Comparison of ENCODE assay signal across 36 cellular contexts in genomic region chr4:28391877-28392276, GRCh38.
A peak's percentile ranks its signal among the peaks of the same experiment; 100 is the strongest.
DNase-seq lines count a peak whose midpoint lies in the region; ATAC-seq, FAIRE-seq and TF ChIP-seq lines count a peak whose summit lies in the region.
"Had no signal": no experiment of that assay in that cellular context is flagged by ENCODE, and none has a peak within 500 bp of the region (broad histone marks: within the 10 kb centered on the region; RNA-seq: fewer than 3 reads in every experiment).

No MANE protein-coding gene starts in this region.

- H3K27ac ChIP-seq in astrocyte (ENCODE audit: low read depth, low read length) = no peak overlapping the region
- H3K27ac ChIP-seq: esophagus squamous epithelium, hepatocyte, neural progenitor cell, SJCRH30, spleen had no signal

- no peak for TF ChIP-seq CTCF in astrocyte (IDR thresholded peaks at IDR 0.05; ENCODE audit: insufficient read depth, low read depth, low read length)

- H3K4me3 ChIP-seq in astrocyte (ENCODE audit: insufficient read depth, low read depth, low read length) = no peak overlapping the region
- H3K4me3 ChIP-seq: esophagus squamous epithelium, HAP-1, hepatocyte, lung, neural progenitor cell, SJCRH30, spleen had no signal

- H3K79me2 ChIP-seq in astrocyte (ENCODE audit: insufficient read depth, low read length) = no peaks in the 10 kb centered on the region
- H3K79me2 ChIP-seq: hepatocyte had no signal

- H3K4me1 ChIP-seq in astrocyte (ENCODE audit: insufficient read depth, low read length) = no peaks in the 10 kb centered on the region
- H3K4me1 ChIP-seq: esophagus squamous epithelium, HAP-1, neural progenitor cell, SJCRH30, spleen had no signal

- peaks cover 9% of the 10 kb centered on the region for H3K4me1 Mint-ChIP-seq in astrocyte (ENCODE audit: low read depth, unreplicated experiment)
- H3K4me1 Mint-ChIP-seq: B cell; CD4-positive, alpha-beta memory T cell; neural progenitor cell had no signal

- peak; percentile 5 for FAIRE-seq in astrocyte (lab: Jason Lieb, UNC)
- FAIRE-seq: A204.1, D721Med, endometrium, frontal cortex, GM12892, urothelium cell line had no signal

- peak overlapping the region; percentile 81 for H3K27ac Mint-ChIP-seq in astrocyte (ENCODE audit: unreplicated experiment)
- H3K27ac Mint-ChIP-seq: B cell; CD4-positive, alpha-beta memory T cell; neural progenitor cell had no signal

- no peaks in the 10 kb centered on the region for H3K36me3 Mint-ChIP-seq in astrocyte (ENCODE audit: low read depth, unreplicated experiment)
- H3K36me3 Mint-ChIP-seq: CD4-positive, alpha-beta memory T cell; neural progenitor cell had no signal

- no peaks in the 10 kb centered on the region for H3K27me3 ChIP-seq in astrocyte (ENCODE audit: insufficient read depth, low read length)
- H3K27me3 ChIP-seq: esophagus squamous epithelium, hepatocyte, neural progenitor cell, SJCRH30, spleen had no signal

- H3K4me2 ChIP-seq in astrocyte (ENCODE audit: low read length) = no peak overlapping the region
- H3K4me2 ChIP-seq: hepatocyte, neural progenitor cell had no signal

- peak; percentile 28 for DNase-seq in AG08395 (ENCODE audit: low spot score)
- peak; percentile 15 for DNase-seq in GM04504 (ENCODE audit: low read depth)
- DNase-seq in astrocyte (ENCODE audit: low read depth) = no peak
- peak; percentile 23 for DNase-seq in kidney tubule cell (ENCODE audit: low spot score)
- no peak for DNase-seq in H4 (ENCODE audit: low spot score)
- DNase-seq in mesenteric fat pad (ENCODE audit: low spot score) = no peak
- no peak for DNase-seq in NCI-H1092 (lab: John Stamatoyannopoulos, UW)
- DNase-seq: activated CD4-positive, alpha-beta T cell treated with anti-CD3 and anti-CD28 coated beads for 48 hours; activated effector memory CD4-positive, alpha-beta T cell treated with anti-CD3 and anti-CD28 coated beads, Interleukin-2, amount 50 U/mL, for 16 hours; CD4-positive, alpha-beta memory T cell; cerebellar nuclear complex; esophagus squamous epithelium; left cardiac atrium; NCI-H1092 treated with DMSO at 0.1 percent for 48 hours; NCI-H187; NCI-H2171 treated with DMSO at 0.1 percent for 48 hours; NCI-H510A; posterior cingulate gyrus; right cardiac atrium; SJCRH30; spleen; stimulated activated CD4-positive, alpha-beta T cell treated with anti-CD3 and anti-CD28 coated beads, Interleukin-2, amount 100 ng/mL, for 24 hours; stimulated activated naive CD8-positive, alpha-beta T cell treated with anti-CD3 and anti-CD28 coated beads, Interleukin-15, Interleukin-2, amounts not matched to agents 100 U/mL and 50 U/mL, for 24 hours; T1000 had no signal

- H2AFZ ChIP-seq in astrocyte (ENCODE audit: low read depth, low read length) = no peak overlapping the region
- H2AFZ ChIP-seq: hepatocyte, neural progenitor cell had no signal

- H3K36me3 ChIP-seq in astrocyte (ENCODE audit: insufficient read depth, low read length) = no peaks in the 10 kb centered on the region
- H3K36me3 ChIP-seq: esophagus squamous epithelium, HAP-1, neural progenitor cell, SJCRH30, spleen had no signal

- no peak overlapping the region for H3K9ac ChIP-seq in astrocyte (ENCODE audit: low read length)
- H3K9ac ChIP-seq: neural progenitor cell had no signal

- H3K27me3 Mint-ChIP-seq in astrocyte (ENCODE audit: low read depth, unreplicated experiment) = no peaks in the 10 kb centered on the region
- H3K27me3 Mint-ChIP-seq: B cell had no signal

- no peaks in the 10 kb centered on the region for H3K9me3 Mint-ChIP-seq in astrocyte (ENCODE audit: unreplicated experiment)

- H3K4me3 Mint-ChIP-seq in astrocyte (ENCODE audit: unreplicated experiment) = no peak overlapping the region
- H3K4me3 Mint-ChIP-seq: B cell; CD4-positive, alpha-beta memory T cell; neural progenitor cell had no signal

- H3K9me3 ChIP-seq in astrocyte (ENCODE audit: insufficient read depth, low read depth, low read length) = no peaks in the 10 kb centered on the region
- H3K9me3 ChIP-seq: esophagus squamous epithelium, HAP-1, SJCRH30 had no signal

- no peak for ATAC-seq in GM19328 (IDR thresholded peaks at IDR 0.05; ENCODE audit: unreplicated experiment)
- ATAC-seq: left cardiac atrium; right cardiac atrium; stimulated activated naive CD8-positive, alpha-beta T cell treated with anti-CD3 and anti-CD28 coated beads, Interleukin-15, Interleukin-2, amounts not matched to agents 100 U/mL and 50 U/mL, for 24 hours had no signal

- H4K20me1 ChIP-seq in astrocyte (ENCODE audit: insufficient read depth, low read length) = no peaks in the 10 kb centered on the region

Comparison
In these comparisons a context has a peak if more than half of its experiments do, and no peak if none do; other contexts are left out.
1. DNase-seq: peak in AG08395 (single experiment), GM04504 (single experiment) and kidney tubule cell (single experiment); none in astrocyte (single experiment), H4 (single experiment), mesenteric fat pad (single experiment) and NCI-H1092 (single experiment).